In genomic region chr4:1651609-1652008, GRCh38 we compare ENCODE assay signal across 34 cellular contexts. TPM values are rescaled to one million over a fixed set of nuclear protein-coding genes. Genes with fewer than 3 reads are reported as not detected.
"Had no signal": no experiment of that assay in that cellular context is flagged by ENCODE, and none has a peak within 500 bp of the region (broad histone marks: within the 10 kb centered on the region; RNA-seq: fewer than 3 reads in every experiment).

No MANE protein-coding gene starts in this region.

- H3K36me3 ChIP-seq: ascending aorta, cardiac muscle cell, MG63, Peyer's patch, WERI-Rb-1 had no signal

- H3K27ac Mint-ChIP-seq: activated CD4-positive, alpha-beta memory T cell treated with anti-CD3 and anti-CD28 coated beads, Interleukin-2, amount 10 ng/mL, durations not matched to agents 7 days and 5 days; activated naive CD4-positive, alpha-beta T cell treated with anti-CD3 and anti-CD28 coated beads, Interleukin-2, amount 10 ng/mL, durations not matched to agents 7 days and 5 days; activated naive CD8-positive, alpha-beta T cell treated with anti-CD3 and anti-CD28 coated beads, Interleukin-2, amount 10 ng/mL, durations not matched to agents 7 days and 5 days had no signal

- H3K9me3 ChIP-seq: ascending aorta, MG63, Peyer's patch had no signal

- H3K27me3 ChIP-seq: ascending aorta, cardiac muscle cell, MG63, Peyer's patch had no signal

- H3K36me3 Mint-ChIP-seq: activated naive CD4-positive, alpha-beta T cell treated with anti-CD3 and anti-CD28 coated beads, Interleukin-2, amount 10 ng/mL, durations not matched to agents 7 days and 5 days; activated naive CD8-positive, alpha-beta T cell treated with anti-CD3 and anti-CD28 coated beads, Interleukin-2, amount 10 ng/mL, durations not matched to agents 7 days and 5 days had no signal

- H3K27ac ChIP-seq: ascending aorta, cardiac muscle cell, Peyer's patch, WERI-Rb-1 had no signal

- H3K27me3 Mint-ChIP-seq: activated CD4-positive, alpha-beta memory T cell treated with anti-CD3 and anti-CD28 coated beads, Interleukin-2, amount 10 ng/mL, durations not matched to agents 7 days and 5 days; activated naive CD4-positive, alpha-beta T cell treated with anti-CD3 and anti-CD28 coated beads, Interleukin-2, amount 10 ng/mL, durations not matched to agents 7 days and 5 days; activated naive CD8-positive, alpha-beta T cell treated with anti-CD3 and anti-CD28 coated beads, Interleukin-2, amount 10 ng/mL, durations not matched to agents 7 days and 5 days; central memory CD8-positive, alpha-beta T cell had no signal

- H3K4me3 ChIP-seq: ascending aorta, cardiac muscle cell, MG63, Peyer's patch had no signal

- H3K4me3 Mint-ChIP-seq: activated CD4-positive, alpha-beta memory T cell treated with anti-CD3 and anti-CD28 coated beads, Interleukin-2, amount 10 ng/mL, durations not matched to agents 7 days and 5 days; activated naive CD4-positive, alpha-beta T cell treated with anti-CD3 and anti-CD28 coated beads, Interleukin-2, amount 10 ng/mL, durations not matched to agents 7 days and 5 days; activated naive CD8-positive, alpha-beta T cell treated with anti-CD3 and anti-CD28 coated beads, Interleukin-2, amount 10 ng/mL, durations not matched to agents 7 days and 5 days; central memory CD8-positive, alpha-beta T cell had no signal

- H3K9me3 Mint-ChIP-seq: activated CD4-positive, alpha-beta memory T cell treated with anti-CD3 and anti-CD28 coated beads, Interleukin-2, amount 10 ng/mL, durations not matched to agents 7 days and 5 days; central memory CD8-positive, alpha-beta T cell had no signal

- ATAC-seq: PC-3, Right ventricle myocardium inferior, SK-N-SH treated with all-trans-retinoic acid at 6 μM for 48 hours had no signal

- H3K4me1 ChIP-seq: ascending aorta, Peyer's patch had no signal

- DNase-seq: activated CD4-positive, alpha-beta memory T cell treated with anti-CD3 and anti-CD28 coated beads, Interleukin-2, amount 10 ng/mL, durations not matched to agents 7 days and 5 days; activated CD4-positive, alpha-beta T cell treated with anti-CD3 and anti-CD28 coated beads for 1 hour; activated CD4-positive, alpha-beta T cell treated with anti-CD3 and anti-CD28 coated beads for 48 hours; activated CD4-positive, CD25-positive, alpha-beta regulatory T cell; activated CD8-positive, alpha-beta memory T cell treated with anti-CD3 and anti-CD28 coated beads, Interleukin-2, amount 50 U/mL, for 48 hours; activated effector memory CD4-positive, alpha-beta T cell treated with Interleukin-2 at 50 U/mL for 16 hours; activated naive CD4-positive, alpha-beta T cell treated with anti-CD3 and anti-CD28 coated beads, Interleukin-2, amount 10 ng/mL, durations not matched to agents 7 days and 5 days; activated naive CD8-positive, alpha-beta T cell treated with anti-CD3 and anti-CD28 coated beads, Interleukin-2, amount 10 ng/mL, durations not matched to agents 7 days and 5 days; activated T-cell treated with anti-CD3 and anti-CD28 coated beads, Interleukin-2, amount 50 U/mL, for 48 hours; amygdala; Kasumi-1; KG1; MG63; NCI-H1048; NCI-H1105 treated with DMSO at 0.1 percent for 48 hours; NCI-H1436; NCI-H1694; NCI-H1930; NCI-H2081 treated with DMSO at 0.1 percent for 48 hours; NCI-H345; NCI-H524 treated with DMSO at 0.1 percent for 48 hours; PC-3; Peyer's patch; RPMI8226; SIG-M5; T-helper 1 cell; T-helper 2 cell; T-helper 9 cell; WERI-Rb-1 had no signal

RNA-seq across cellular contexts. Expression of gene FAM53A, which starts 32.5 kb away (rescaled TPM):
- total RNA-seq: ascending aorta had no signal
